ENCODE assay signal across 23 cellular contexts in genomic region chr15:48533982-48534381, GRCh38.
A peak's percentile ranks its signal among the peaks of the same experiment; 100 is the strongest.
DNase-seq lines count a peak whose midpoint lies in the region; TF ChIP-seq lines count a peak whose summit lies in the region.
"Had no signal": no experiment of that assay in that cellular context is flagged by ENCODE, and none has a peak within 500 bp of the region (broad histone marks: within the 10 kb centered on the region; RNA-seq: fewer than 3 reads in every experiment).

No MANE protein-coding gene starts in this region.

- no peak overlapping the region for H2AFZ ChIP-seq in Karpas-422 (ENCODE audit: low read length)

- no peaks in the 10 kb centered on the region for H3K27me3 ChIP-seq in Karpas-422 (ENCODE audit: low read length)
- no peaks in the 10 kb centered on the region for H3K27me3 ChIP-seq in esophagus muscularis mucosa

- no peak overlapping the region for H3K4me2 ChIP-seq in Karpas-422 (ENCODE audit: low read depth, low read length, poor library complexity, severe bottlenecking)

- no peaks in the 10 kb centered on the region for H3K79me2 ChIP-seq in Karpas-422 (ENCODE audit: low read length)

- H3K36me3 ChIP-seq in Karpas-422 (ENCODE audit: insufficient read depth, low read length) (no peaks in the 10 kb centered on the region), esophagus muscularis mucosa (peaks cover 7 to 30% (median 12%) of the 10 kb centered on the region in 4 donors)

- H3K9me2 ChIP-seq in Karpas-422 (replicated peaks; ENCODE audit: insufficient read depth, low read length), result no peaks in the 10 kb centered on the region

- peaks cover 96% of the 10 kb centered on the region for H3K36me3 Mint-ChIP-seq in HFFc6 (ENCODE audit: low read depth)

- TF ChIP-seq POLR2A in esophagus muscularis mucosa (IDR thresholded peaks at IDR 0.05; ENCODE audit: low read depth), result no peak

- H3K27me3 Mint-ChIP-seq in HFFc6 (ENCODE audit: insufficient read depth), result peaks cover 8% of the 10 kb centered on the region

- no peaks in the 10 kb centered on the region for H3K4me1 ChIP-seq in Karpas-422 (ENCODE audit: low read length)
- peaks cover 22 to 67% (median 59%) of the 10 kb centered on the region in 4 donors for H3K4me1 ChIP-seq in esophagus muscularis mucosa

- H3K27ac Mint-ChIP-seq in HFFc6, result peak overlapping the region; percentile 58; the same call in 1 of the 2 replicates

- H3K9me3 ChIP-seq in Karpas-422 (ENCODE audit: low read length), result no peaks in the 10 kb centered on the region
- no peaks in the 10 kb centered on the region for H3K9me3 ChIP-seq in esophagus muscularis mucosa

- no peaks in the 10 kb centered on the region for H4K20me1 ChIP-seq in Karpas-422 (ENCODE audit: insufficient read depth, low read depth, low read length)

- no peak for TF ChIP-seq EP300 in esophagus muscularis mucosa (IDR thresholded peaks at IDR 0.05)

- intact Hi-C loops in esophagus muscularis mucosa (cut with DNase I), result no loop called here

- WGBS in esophagus muscularis mucosa, result 26% methylated on average over 2 of the region's 2 CpGs

- H3K27ac ChIP-seq in Karpas-422 (ENCODE audit: low read length) (no peak overlapping the region), esophagus muscularis mucosa (replicated peaks in 1 of 4) (peak overlapping the region in 1 of 4 donors; percentile 39)
- H3K27ac ChIP-seq: SK-N-MC had no signal

- DNase-seq in EH (ENCODE audit: low read depth) (peak; percentile 30), HFFc6 (no peak), choroid plexus epithelial cell (ENCODE audit: low read depth) (peak; percentile 44), left kidney (ENCODE audit: low read depth, low spot score) (peak; percentile 64), ecto neural progenitor cell (ENCODE audit: low spot score) (no peak), SHP77 treated with DMSO at 0.1 percent for 48 hours (lab: John Stamatoyannopoulos, UW) (no peak), Karpas-422 (no peak), esophagus muscularis mucosa (ENCODE audit: extremely low spot score) (no peak)
- DNase-seq: DMS153; DND-41; H7; NCI-H1092 treated with DMSO at 0.1 percent for 48 hours; NCI-H1436; NCI-H187; NCI-H2081 treated with DMSO at 0.1 percent for 48 hours; NCI-H2171; NCI-H345; NCI-H510A treated with DMSO at 0.1 percent for 48 hours; NCI-H748 treated with DMSO at 0.1 percent for 48 hours; NK-92 treated with Interleukin-12 subunit alpha and Interleukin-12 subunit beta, amount 100 ng/mL, for 24 hours; PC-3; SHP77 had no signal

- H3K4me3 Mint-ChIP-seq in HFFc6, result no peak overlapping the region; the same call in 1 of the 2 replicates

- H3K4me3 ChIP-seq in choroid plexus epithelial cell (ENCODE audit: low read depth, low read length) (no peak overlapping the region), Karpas-422 (ENCODE audit: low read length) (no peak overlapping the region), esophagus muscularis mucosa (no peak overlapping the region)
- H3K4me3 ChIP-seq: SK-N-MC had no signal

- no peaks in the 10 kb centered on the region; the same call in 1 of the 2 replicates for H3K9me3 Mint-ChIP-seq in HFFc6

- TF ChIP-seq CTCF in HFFc6 (IDR thresholded peaks at IDR 0.05) (no peak), choroid plexus epithelial cell (conservative IDR thresholded peaks at IDR 0.05; ENCODE audit: low read depth, low read length) (no peak), esophagus muscularis mucosa (IDR thresholded peaks at IDR 0.05) (no peak)

- H3K9ac ChIP-seq in Karpas-422 (ENCODE audit: low read length), result no peak overlapping the region

- H3K4me1 Mint-ChIP-seq in HFFc6 (ENCODE audit: low read depth), result peaks cover 82% of the 10 kb centered on the region

Comparison
In these comparisons a context has a peak if more than half of its experiments do, and no peak if none do; other contexts are left out.
1. DNase-seq: peak in EH (single experiment), choroid plexus epithelial cell (single experiment) and left kidney (single experiment); none in HFFc6 (single experiment), ecto neural progenitor cell (single experiment), SHP77 treated with DMSO at 0.1 percent for 48 hours (single experiment), Karpas-422 (single experiment) and esophagus muscularis mucosa (single experiment).